In genomic region chr1:155729031-155729898, GRCh38 we compare ENCODE assay signal across 8 cellular contexts. TPM values are rescaled to one million over a fixed set of nuclear protein-coding genes. Genes with fewer than 3 reads are reported as not detected.
DNase-seq lines count a peak whose midpoint lies in the region; ATAC-seq, FAIRE-seq and TF ChIP-seq lines count a peak whose summit lies in the region.

No MANE protein-coding gene starts in this region.

- DNase-seq in A549 (ENCODE audit: low read depth in 1 of 2, low spot score in 1 of 2) (peak; percentile 33 to 81), NCI-H2081 treated with DMSO at 0.1 percent for 48 hours (lab: John Stamatoyannopoulos, UW) (peak; percentile 42), activated B cell treated with CpG ODN at 0.5 μM for 24 hours (no peak), esophagus squamous epithelium (lab: John Stamatoyannopoulos, UW) (no peak)
- peak in 7 of 10 donors; percentile 5 to 66 (median 23) for DNase-seq in naive thymus-derived CD8-positive, alpha-beta T cell

- intact Hi-C loops in activated B cell treated with CpG ODN at 0.5 μM for 24 hours (cut with micrococcal nuclease) (no loop called here), esophagus squamous epithelium (cut with DNase I) (no loop called here)

- FAIRE-seq in A549 (lab: Jason Lieb, UNC) = peak; percentile 23
- FAIRE-seq in G401.6 (lab: Jason Lieb, UNC) = peak; percentile 84

- TF ChIP-seq RAD21 in A549 (conservative IDR thresholded peaks at IDR 0.05 in 1 of 2, IDR thresholded peaks at IDR 0.05 in 1 of 2) = peak; percentile 40 to 64; a peak in 3 of 5 replicates

- WGBS in A549 (ENCODE audit: missing lambda C conversion rate) = 66% methylated on average over 12 of the region's 12 CpGs
- 60 to 61% methylated on average over 12 of the region's 12 CpGs for WGBS in esophagus squamous epithelium, 2 donors

- peaks cover 56% of the 10 kb centered on the region for H3K36me3 Mint-ChIP-seq in activated B cell treated with CpG ODN at 0.5 μM for 24 hours (ENCODE audit: low read depth)
- H3K36me3 Mint-ChIP-seq in naive thymus-derived CD8-positive, alpha-beta T cell = peaks cover 0 to 78% (median 5%) of the 10 kb centered on the region in 3 donors

- ATAC-seq in A549 = peak; percentile 95 to 96
- peak; percentile 37 for ATAC-seq in activated B cell treated with CpG ODN at 0.5 μM for 24 hours (ENCODE audit: low read depth)
- ATAC-seq in naive thymus-derived CD8-positive, alpha-beta T cell = peak; percentile 41 to 51
- ATAC-seq in GM21381 (IDR thresholded peaks at IDR 0.05; ENCODE audit: unreplicated experiment) = no peak
- no peak for ATAC-seq in GM21786 (IDR thresholded peaks at IDR 0.05; ENCODE audit: unreplicated experiment)

- POLR2A ChIA-PET in A549 (lab: Yijun Ruan, JAX) (interaction anchor here (0.6 kb wide), 1 partner anchor 1432 kb away, joined by 7 read pairs; no protein-coding TSS in a partner anchor), activated B cell treated with CpG ODN at 0.5 μM for 24 hours (lab: Charles Lee) (interaction anchor here (0.7 kb wide), 1 partner anchor 12 kb away, joined by 9 read pairs; no protein-coding TSS in a partner anchor)
- POLR2A ChIA-PET in naive thymus-derived CD8-positive, alpha-beta T cell (lab: Charles Lee) = interaction anchor here (0.6 kb wide), 2 partner anchors 92 to 1046 kb away, joined by 4 to 6 read pairs; no protein-coding TSS in a partner anchor

- CTCF ChIA-PET in A549 (lab: Yijun Ruan, JAX) (interaction anchor here (0.6 to 1.6 kb wide), 16 partner anchors 8 to 504 kb away, joined by 3 to 6 read pairs (median 3); no protein-coding TSS in a partner anchor), activated B cell treated with CpG ODN at 0.5 μM for 24 hours (lab: Charles Lee) (interaction anchor here (0.9 to 1.2 kb wide), 7 partner anchors 9 to 479 kb away, joined by 3 to 4 read pairs (median 3); no protein-coding TSS in a partner anchor)

- H3K4me2 ChIP-seq in A549 = no peak overlapping the region

- H3K27me3 Mint-ChIP-seq in activated B cell treated with CpG ODN at 0.5 μM for 24 hours = no peaks in the 10 kb centered on the region
- H3K27me3 Mint-ChIP-seq in naive thymus-derived CD8-positive, alpha-beta T cell = no peaks in the 10 kb centered on the region

- no peaks in the 10 kb centered on the region for H3K9me3 ChIP-seq in A549
- no peaks in the 10 kb centered on the region for H3K9me3 ChIP-seq in esophagus squamous epithelium

- H3K4me1 Mint-ChIP-seq in activated B cell treated with CpG ODN at 0.5 μM for 24 hours = no peaks in the 10 kb centered on the region
- peaks cover 0 to 4% (median 0%) of the 10 kb centered on the region in 4 donors for H3K4me1 Mint-ChIP-seq in naive thymus-derived CD8-positive, alpha-beta T cell

- TF ChIP-seq POLR2A in A549 (IDR thresholded peaks at IDR 0.05; ENCODE audit: low read length) = no peak
- no peak for TF ChIP-seq POLR2A in esophagus squamous epithelium (IDR thresholded peaks at IDR 0.05)

- H3K27me3 ChIP-seq in esophagus squamous epithelium = no peaks in the 10 kb centered on the region

- H3K4me3 ChIP-seq in A549 = no peak overlapping the region
- no peak overlapping the region for H3K4me3 ChIP-seq in esophagus squamous epithelium

- no peak overlapping the region for H3K4me3 Mint-ChIP-seq in activated B cell treated with CpG ODN at 0.5 μM for 24 hours
- H3K4me3 Mint-ChIP-seq in naive thymus-derived CD8-positive, alpha-beta T cell = no peak overlapping the region

- no peaks in the 10 kb centered on the region for H3K9me3 Mint-ChIP-seq in activated B cell treated with CpG ODN at 0.5 μM for 24 hours
- no peaks in the 10 kb centered on the region for H3K9me3 Mint-ChIP-seq in naive thymus-derived CD8-positive, alpha-beta T cell

- H3K27ac Mint-ChIP-seq in activated B cell treated with CpG ODN at 0.5 μM for 24 hours = no peak overlapping the region
- H3K27ac Mint-ChIP-seq in naive thymus-derived CD8-positive, alpha-beta T cell = peak overlapping the region in 4 of 10 donors; percentile 17 to 56 (median 26)

- TF ChIP-seq CTCF in A549 (IDR thresholded peaks at IDR 0.05) (peak; percentile 67), activated B cell treated with CpG ODN at 0.5 μM for 24 hours (IDR thresholded peaks at IDR 0.05) (no peak), esophagus squamous epithelium (IDR thresholded peaks at IDR 0.05) (peak; percentile 39 to 76 (median 64))

- no peak overlapping the region for H3K27ac ChIP-seq in A549
- no peak overlapping the region for H3K27ac ChIP-seq in esophagus squamous epithelium

- peaks cover 0 to 83% (median 0%) of the 10 kb centered on the region in 3 donors for H3K36me3 ChIP-seq in esophagus squamous epithelium

- H3K4me1 ChIP-seq in A549 (no peaks in the 10 kb centered on the region), esophagus squamous epithelium (peaks cover 0 to 8% (median 0%) of the 10 kb centered on the region in 3 donors)

- no peak for TF ChIP-seq EP300 in A549 (IDR thresholded peaks at IDR 0.05)

TF ChIP-seq in A549, 52 proteins besides CTCF, POLR2A, EP300 and RAD21:
- TF ChIP-seq JUNB (IDR thresholded peaks at IDR 0.05) (no peak), FOSL2 (IDR thresholded peaks at IDR 0.05) (no peak), FOSL2 (CRISPR knock-in tag; IDR thresholded peaks at IDR 0.05) (no peak), FOXS1 (CRISPR knock-in tag; IDR thresholded peaks at IDR 0.05) (no peak), MAFK (IDR thresholded peaks at IDR 0.05; ENCODE audit: partially characterized antibody) (peak; percentile 54), RCOR1 (IDR thresholded peaks at IDR 0.05; ENCODE audit: low read depth, low read length) (no peak), ESRRA (IDR thresholded peaks at IDR 0.05; ENCODE audit: borderline replicate concordance, low read length) (no peak), MYC (IDR thresholded peaks at IDR 0.05; ENCODE audit: borderline replicate concordance, low read length) (no peak), ZSCAN20 (CRISPR knock-in tag; IDR thresholded peaks at IDR 0.05) (no peak), SMC3 (IDR thresholded peaks at IDR 0.05) (peak; percentile 29; the same call in 2 of the 3 replicates), HOXA7 (CRISPR knock-in tag; IDR thresholded peaks at IDR 0.05) (no peak), MAX (IDR thresholded peaks at IDR 0.05) (no peak)

RNA-seq across cellular contexts. Expression of gene DAP3, which starts 40.4 kb away (rescaled TPM):
- polyA plus RNA-seq in A549 (2011; rRNA removed) (171 and 182 TPM in 2 replicates), A549 (2017; fragmentation: RNase III; extraction: RNeasy Plus Mini Kit Qiagen cat#74134 plus additional on column Dnase treatment) (94.8 to 102 TPM (median 96.3 TPM) in 3 replicates)
- polyA plus RNA-seq in A549 (2012; cell fraction: cytosol; rRNA removed) = 106 and 114 TPM in 2 replicates
- polyA plus RNA-seq in A549 (2012; cell fraction: nucleus; rRNA removed) = 107 and 111 TPM in 2 replicates
- 143 and 168 TPM in 2 replicates for polyA minus RNA-seq in A549 (2011; rRNA and poly(A)+ RNA removed)
- total RNA-seq in activated B cell treated with CpG ODN at 0.5 μM for 24 hours (138 and 144 TPM in 2 replicates), esophagus squamous epithelium (100 to 1,000 TPM in 1 of 4 donors, 10 to 100 TPM in 3; 59.9 to 144 (median 78.5) TPM)
- 100 to 1,000 TPM; 150 to 162 TPM for total RNA-seq in naive thymus-derived CD8-positive, alpha-beta T cell
- 100 to 1,000 TPM; 111 to 129 (median 114) TPM for polyA plus RNA-seq in naive thymus-derived CD8-positive, alpha-beta T cell

RNA-seq across cellular contexts. Expression of gene YY1AP1, which starts 40.7 kb away (rescaled TPM):
- 83.5 and 91.5 TPM in 2 replicates for polyA plus RNA-seq in A549 (2011; rRNA removed)
- polyA plus RNA-seq in A549 (2012; cell fraction: cytosol; rRNA removed) = 35.8 and 41.6 TPM in 2 replicates
- polyA plus RNA-seq in A549 (2012; cell fraction: nucleus; rRNA removed) = 42.9 and 56.6 TPM in 2 replicates
- polyA plus RNA-seq in A549 (2017; fragmentation: RNase III; extraction: RNeasy Plus Mini Kit Qiagen cat#74134 plus additional on column Dnase treatment) = 33.5 to 34.2 TPM (median 33.8 TPM) in 3 replicates
- polyA minus RNA-seq in A549 (2011; rRNA and poly(A)+ RNA removed) = 49.1 and 54.4 TPM in 2 replicates
- total RNA-seq in activated B cell treated with CpG ODN at 0.5 μM for 24 hours = 89.6 and 101 TPM in 2 replicates
- total RNA-seq in esophagus squamous epithelium = 10 to 100 TPM; 37.8 to 91.6 (median 63.5) TPM
- 100 to 1,000 TPM; 113 to 130 TPM for total RNA-seq in naive thymus-derived CD8-positive, alpha-beta T cell
- polyA plus RNA-seq in naive thymus-derived CD8-positive, alpha-beta T cell = 10 to 100 TPM; 24.1 to 50.5 (median 30.0) TPM

Comparison
In these comparisons a context has a peak if more than half of its experiments do, and no peak if none do; other contexts are left out.
1. ATAC-seq: peak in A549 (2 of 2), activated B cell treated with CpG ODN at 0.5 μM for 24 hours (single experiment) and naive thymus-derived CD8-positive, alpha-beta T cell (2 of 2); none in GM21381 (single experiment) and GM21786 (single experiment).
2. DNase-seq: peak in A549 (2 of 2), NCI-H2081 treated with DMSO at 0.1 percent for 48 hours (single experiment) and naive thymus-derived CD8-positive, alpha-beta T cell (7 of 10); none in activated B cell treated with CpG ODN at 0.5 μM for 24 hours (single experiment) and esophagus squamous epithelium (single experiment).